Comparison of ENCODE assay signal across 10 cellular contexts in the genomic region with DNA sequence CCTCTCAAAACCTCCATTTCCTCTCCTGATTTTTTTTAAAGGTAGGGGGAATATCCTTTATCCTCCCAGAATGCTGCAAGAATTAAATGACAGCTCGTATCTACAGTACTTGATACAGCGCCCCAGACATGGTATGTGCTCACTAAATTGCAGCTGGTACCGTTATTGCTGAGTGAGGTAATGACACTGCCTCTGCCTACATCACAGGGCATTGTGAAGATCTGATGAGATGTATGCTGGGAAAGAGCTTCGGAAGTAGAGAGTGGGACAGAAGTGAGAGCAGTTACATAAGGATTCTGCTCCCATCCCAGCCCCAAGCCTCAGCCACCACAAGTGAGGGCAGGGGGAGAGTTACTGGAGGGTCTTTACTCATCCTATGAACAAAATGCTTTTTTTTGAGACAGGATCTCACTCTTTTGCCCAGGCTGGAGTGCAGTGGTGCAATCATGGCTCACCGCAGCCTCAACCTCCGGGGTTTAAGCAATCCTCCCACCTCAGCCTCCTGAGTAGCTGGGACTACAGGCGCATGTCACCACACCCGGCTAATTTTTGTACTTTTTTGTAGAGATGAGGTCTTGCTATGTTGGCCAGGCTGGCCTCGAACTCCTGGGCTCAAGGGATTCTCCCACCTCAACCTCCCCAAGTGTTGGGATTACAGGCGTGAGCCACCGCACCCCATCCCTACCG. TPM values are rescaled to one million over a fixed set of nuclear protein-coding genes. Genes with fewer than 3 reads are reported as not detected.
DNase-seq lines count a peak whose midpoint lies in the region; ATAC-seq and TF ChIP-seq lines count a peak whose summit lies in the region.
"Had no signal": no experiment of that assay in that cellular context is flagged by ENCODE, and none has a peak within 500 bp of the region (broad histone marks: within the 10 kb centered on the region; RNA-seq: fewer than 3 reads in every experiment).

No MANE protein-coding gene starts in this region.

- peak overlapping the region; percentile 93 for H3K27ac Mint-ChIP-seq in activated T-cell treated with anti-CD3 and anti-CD28 coated beads, Interleukin-2, amount 50 U/mL, for 72 hours
- peak overlapping the region; percentile 94 for H3K27ac Mint-ChIP-seq in T-helper 17 cell
- no peak overlapping the region for H3K27ac Mint-ChIP-seq in stimulated activated naive B cell treated with anti-CD40 and anti-IgM and Interleukin-4, amounts not matched to agents 10 μg/mL and 1 μg/mL and 100 μg/mL, for 72 hours

- H3K27me3 ChIP-seq in spleen (replicated peaks in 1 of 7) = no peaks in the 10 kb centered on the region

- peak overlapping the region; percentile 95 for H3K4me3 ChIP-seq in fibroblast of the aortic adventitia (ENCODE audit: low read depth, low read length)
- peak overlapping the region in 4 of 8 donors; percentile 82 to 99 (median 94) for H3K4me3 ChIP-seq in spleen

- H3K4me3 Mint-ChIP-seq in activated T-cell treated with anti-CD3 and anti-CD28 coated beads, Interleukin-2, amount 50 U/mL, for 72 hours = peak overlapping the region; percentile 83 to 98
- H3K4me3 Mint-ChIP-seq in T-helper 17 cell = peak overlapping the region; percentile 94
- H3K4me3 Mint-ChIP-seq in stimulated activated naive B cell treated with anti-CD40 and anti-IgM and Interleukin-4, amounts not matched to agents 10 μg/mL and 1 μg/mL and 100 μg/mL, for 72 hours = peak overlapping the region; percentile 88 to 97

- TF ChIP-seq CTCF in fibroblast of the aortic adventitia (IDR thresholded peaks at IDR 0.05; ENCODE audit: insufficient read depth, low read length) (no peak), spleen (IDR thresholded peaks at IDR 0.05 in 8 of 11, conservative IDR thresholded peaks at IDR 0.05 in 3 of 11) (no peak)

- DNase-seq in activated T-cell treated with anti-CD3 and anti-CD28 coated beads, Interleukin-2, amount 50 U/mL, for 72 hours = no peak
- no peak for DNase-seq in activated T-cell treated with anti-CD3 and anti-CD28 coated beads, Interleukin-2, amount 50 U/mL, for 1 hour
- no peak for DNase-seq in T-helper 17 cell
- DNase-seq in fibroblast of the aortic adventitia (ENCODE audit: low read depth) = no peak
- DNase-seq in stimulated activated naive B cell treated with anti-CD40 and anti-IgM and Interleukin-4, amounts not matched to agents 10 μg/mL and 1 μg/mL and 100 μg/mL, for 72 hours = no peak
- no peak for DNase-seq in GM19240 (ENCODE audit: insufficient read length, low spot score)
- DNase-seq in SHP77 treated with DMSO at 0.1 percent for 48 hours (lab: John Stamatoyannopoulos, UW) = no peak
- DNase-seq in spleen = no peak
- DNase-seq: foreskin melanocyte, NCI-H1436 treated with DMSO at 0.1 percent for 48 hours had no signal

- WGBS in spleen, 5 donors = 72 to 80% (median 77%) methylated on average over 12 of the region's 12 CpGs

- TF ChIP-seq POLR2A in spleen (IDR thresholded peaks at IDR 0.05) = no peak

- peaks cover 52% of the 10 kb centered on the region for H3K4me1 Mint-ChIP-seq in activated T-cell treated with anti-CD3 and anti-CD28 coated beads, Interleukin-2, amount 50 U/mL, for 72 hours (ENCODE audit: low read depth)
- peaks cover 60% of the 10 kb centered on the region for H3K4me1 Mint-ChIP-seq in T-helper 17 cell
- peaks cover 62 to 71% of the 10 kb centered on the region in 2 donors for H3K4me1 Mint-ChIP-seq in stimulated activated naive B cell treated with anti-CD40 and anti-IgM and Interleukin-4, amounts not matched to agents 10 μg/mL and 1 μg/mL and 100 μg/mL, for 72 hours

- no peak for ATAC-seq in activated T-cell treated with anti-CD3 and anti-CD28 coated beads, Interleukin-2, amount 50 U/mL, for 72 hours (replicated peaks in 1 of 2)
- no peak for ATAC-seq in T-helper 17 cell
- ATAC-seq in stimulated activated naive B cell treated with anti-CD40 and anti-IgM and Interleukin-4, amounts not matched to agents 10 μg/mL and 1 μg/mL and 100 μg/mL, for 72 hours (replicated peaks) = no peak

- peak overlapping the region in 3 of 8 donors; percentile 5 to 97 (median 54) for H3K27ac ChIP-seq in spleen

- H3K36me3 Mint-ChIP-seq in activated T-cell treated with anti-CD3 and anti-CD28 coated beads, Interleukin-2, amount 50 U/mL, for 72 hours (ENCODE audit: insufficient read depth in 2 of 2) = peaks cover 0 to 5% of the 10 kb centered on the region in 2 donors
- no peaks in the 10 kb centered on the region for H3K36me3 Mint-ChIP-seq in T-helper 17 cell (ENCODE audit: low read depth)
- peaks cover 18 to 41% of the 10 kb centered on the region in 2 donors for H3K36me3 Mint-ChIP-seq in stimulated activated naive B cell treated with anti-CD40 and anti-IgM and Interleukin-4, amounts not matched to agents 10 μg/mL and 1 μg/mL and 100 μg/mL, for 72 hours

- H3K36me3 ChIP-seq in spleen = peaks cover 0 to 45% (median 0%) of the 10 kb centered on the region in 6 donors

- no peaks in the 10 kb centered on the region for H3K27me3 Mint-ChIP-seq in activated T-cell treated with anti-CD3 and anti-CD28 coated beads, Interleukin-2, amount 50 U/mL, for 72 hours (ENCODE audit: low read depth)
- no peaks in the 10 kb centered on the region for H3K27me3 Mint-ChIP-seq in T-helper 17 cell
- H3K27me3 Mint-ChIP-seq in stimulated activated naive B cell treated with anti-CD40 and anti-IgM and Interleukin-4, amounts not matched to agents 10 μg/mL and 1 μg/mL and 100 μg/mL, for 72 hours = no peaks in the 10 kb centered on the region

- no peaks in the 10 kb centered on the region for H3K9me3 ChIP-seq in T-helper 17 cell (ENCODE audit: control insufficient read depth, low read length, poor library complexity, severe bottlenecking)
- H3K9me3 ChIP-seq in spleen = no peaks in the 10 kb centered on the region

- no peaks in the 10 kb centered on the region for H3K9me3 Mint-ChIP-seq in activated T-cell treated with anti-CD3 and anti-CD28 coated beads, Interleukin-2, amount 50 U/mL, for 72 hours
- no peaks in the 10 kb centered on the region for H3K9me3 Mint-ChIP-seq in stimulated activated naive B cell treated with anti-CD40 and anti-IgM and Interleukin-4, amounts not matched to agents 10 μg/mL and 1 μg/mL and 100 μg/mL, for 72 hours

- intact Hi-C loops in spleen (cut with DNase I; ENCODE audit: low total_unique reads) = no loop called here

- H3K4me1 ChIP-seq in spleen = peaks cover 40 to 92% (median 72%) of the 10 kb centered on the region in 6 donors

RNA-seq across cellular contexts. Expression of a gene that starts 1.7 kb away (rescaled TPM):
- 10 to 100 TPM; 15.1 to 18.0 TPM for total RNA-seq in activated T-cell treated with anti-CD3 and anti-CD28 coated beads, Interleukin-2, amount 50 U/mL, for 72 hours
- total RNA-seq in T-helper 17 cell = 10 to 100 TPM; 22.5 to 23.3 TPM
- total RNA-seq in fibroblast of the aortic adventitia (ENCODE audit: low replicate concordance) = 11.8 and 13.2 TPM in 2 replicates
- total RNA-seq in spleen = 10 to 100 TPM; 15.4 to 24.8 (median 19.3) TPM
- polyA plus RNA-seq in spleen = 10 to 100 TPM in 1 of 3 donors, 1 to 10 TPM in 2; 5.3 to 13.0 (median 9.8) TPM

RNA-seq across cellular contexts. Expression of a gene that starts 2.1 kb away (rescaled TPM):
- total RNA-seq in activated T-cell treated with anti-CD3 and anti-CD28 coated beads, Interleukin-2, amount 50 U/mL, for 72 hours = 10 to 100 TPM; 79.0 to 85.2 TPM
- total RNA-seq in T-helper 17 cell (100 to 1,000 TPM; 108 to 145 TPM), fibroblast of the aortic adventitia (ENCODE audit: low replicate concordance) (45.3 and 45.9 TPM in 2 replicates), spleen (100 to 1,000 TPM in 5 of 7 donors, 10 to 100 TPM in 2; 90.1 to 143 (median 107) TPM)
- polyA plus RNA-seq in spleen = 10 to 100 TPM; 28.2 to 70.7 (median 30.0) TPM

RNA-seq across cellular contexts. Expression of a gene that starts 27.2 kb away (rescaled TPM):
- 10 to 100 TPM; 82.0 to 92.9 TPM for total RNA-seq in activated T-cell treated with anti-CD3 and anti-CD28 coated beads, Interleukin-2, amount 50 U/mL, for 72 hours
- 100 to 1,000 TPM; 112 to 122 TPM for total RNA-seq in T-helper 17 cell
- total RNA-seq in fibroblast of the aortic adventitia (ENCODE audit: low replicate concordance) = 8.0 and 9.7 TPM in 2 replicates
- total RNA-seq in spleen = 100 to 1,000 TPM in 4 of 7 donors, 10 to 100 TPM in 3; 76.3 to 127 (median 115) TPM
- polyA plus RNA-seq in spleen = 100 to 1,000 TPM in 2 of 3 donors, 10 to 100 TPM in 1; 63.4 to 132 (median 105) TPM

RNA-seq across cellular contexts. Expression of a gene that starts 44.2 kb away (rescaled TPM):
- total RNA-seq in activated T-cell treated with anti-CD3 and anti-CD28 coated beads, Interleukin-2, amount 50 U/mL, for 72 hours = 100 to 1,000 TPM; 364 to 374 TPM
- total RNA-seq in T-helper 17 cell (10 to 100 TPM; 13.6 to 15.9 TPM), fibroblast of the aortic adventitia (ENCODE audit: low replicate concordance) (84.1 and 158 TPM in 2 replicates), spleen (10 to 100 TPM; 45.1 to 62.8 (median 49.8) TPM)
- 10 to 100 TPM; 13.2 to 29.5 (median 23.0) TPM for polyA plus RNA-seq in spleen
